ENCODE assay signal across 2 cellular contexts in genomic region chr19:33638167-33639033, GRCh38.
TF ChIP-seq lines count a peak whose summit lies in the region.

No MANE protein-coding gene starts in this region.

TF ChIP-seq in K562, 482 proteins besides CTCF, POLR2A, EP300 and RAD21:
- TF ChIP-seq SRF (CRISPR knock-in tag; IDR thresholded peaks at IDR 0.05) (no peak), NFIC (IDR thresholded peaks at IDR 0.05) (peak; percentile 43; the same call in 1 of the 2 replicates), SAFB2 (IDR thresholded peaks at IDR 0.05; ENCODE audit: borderline replicate concordance, low read depth, low read length, severe bottlenecking) (no peak)

TF ChIP-seq in neural cell, 6 proteins besides CTCF, POLR2A, EP300 and RAD21:
- TF ChIP-seq SMC3 (conservative IDR thresholded peaks at IDR 0.05; ENCODE audit: poor library complexity) (no peak), REST (IDR thresholded peaks at IDR 0.05; ENCODE audit: borderline replicate concordance) (no peak), POLR2AphosphoS5 (IDR thresholded peaks at IDR 0.05) (no peak), TAF1 (IDR thresholded peaks at IDR 0.05; ENCODE audit: low read depth) (no peak), EZH2 (IDR thresholded peaks at IDR 0.05; ENCODE audit: borderline replicate concordance, insufficient read depth, low read length, poor library complexity, severe bottlenecking) (no peak), MXI1 (conservative IDR thresholded peaks at IDR 0.05; ENCODE audit: poor library complexity, severe bottlenecking) (no peak)
